Comparison of ENCODE assay signal across 8 cellular contexts in the genomic region with DNA sequence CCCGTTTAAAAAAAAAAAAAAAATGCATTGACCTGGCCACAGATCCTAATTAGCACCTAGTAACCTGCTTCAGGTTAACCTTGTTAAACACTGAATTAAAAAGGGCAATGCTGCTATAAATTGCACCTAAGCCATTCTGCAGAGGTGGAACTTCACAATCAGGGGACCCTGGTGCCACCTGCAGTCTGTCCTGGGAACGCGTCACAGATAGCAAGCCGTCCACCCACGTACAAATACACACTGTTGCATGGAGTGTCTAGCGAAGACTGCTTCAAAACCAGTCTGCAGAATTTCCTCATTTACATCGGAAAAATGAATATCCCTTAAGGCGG.
DNase-seq lines count a peak whose midpoint lies in the region; ATAC-seq and TF ChIP-seq lines count a peak whose summit lies in the region.

No MANE protein-coding gene starts in this region.

- WGBS in mesendoderm (ENCODE audit: extremely low coverage, insufficient coverage, low lambda C conversion rate), result no CpG with 5 or more reads among the region's 8 CpGs
- 0 to 3% methylated on average over 8 of the region's 8 CpGs for WGBS in thyroid gland, 2 donors

- no peaks in the 10 kb centered on the region for H3K79me1 ChIP-seq in mesendoderm (ENCODE audit: low read length)

- H2BK120ac ChIP-seq in mesendoderm (ENCODE audit: low read depth, low read length), result no peak overlapping the region

- peaks cover 35% of the 10 kb centered on the region for H3K4me1 ChIP-seq in ES-I3 (ENCODE audit: insufficient read depth, low read length)
- peaks cover 17% of the 10 kb centered on the region for H3K4me1 ChIP-seq in mesendoderm (ENCODE audit: control insufficient read depth, low read depth, low read length)
- peaks cover 0 to 4% of the 10 kb centered on the region in 2 donors for H3K4me1 ChIP-seq in thyroid gland

- H4K5ac ChIP-seq in mesendoderm (ENCODE audit: low read length), result no peak overlapping the region

- no peak overlapping the region for H3K56ac ChIP-seq in mesendoderm (ENCODE audit: low read length)

- H3K4me2 ChIP-seq in mesendoderm (ENCODE audit: low read length), result peak overlapping the region; percentile 81

- H3K27ac ChIP-seq in RWPE1 (peak overlapping the region; percentile 73), mesendoderm (ENCODE audit: low read depth, low read length) (no peak overlapping the region), thyroid gland (peak overlapping the region; percentile 58 to 74 (median 59))

- H3K4me3 ChIP-seq in mesendoderm (ENCODE audit: low read length), result peak overlapping the region; percentile 37
- peak overlapping the region; percentile 1 to 47 (median 40) for H3K4me3 ChIP-seq in thyroid gland (replicated peaks in 1 of 3)

- H3K9me3 ChIP-seq in ES-I3 (ENCODE audit: control insufficient read depth, insufficient read depth, low read length) (no peaks in the 10 kb centered on the region), thyroid gland (no peaks in the 10 kb centered on the region)

- no peaks in the 10 kb centered on the region for H3K79me2 ChIP-seq in mesendoderm (ENCODE audit: control insufficient read depth, insufficient read depth, low read length)

- H3K23ac ChIP-seq in mesendoderm (ENCODE audit: low read length), result no peak overlapping the region

- POLR2A ChIA-PET in RWPE1 (lab: Yijun Ruan, JAX; ENCODE audit: low non-redundant PET), result no interaction called here

- H2BK15ac ChIP-seq in mesendoderm (replicated peaks; ENCODE audit: low read depth), result no peak overlapping the region

- H3K36me3 ChIP-seq in ES-I3 (ENCODE audit: insufficient read depth, low read length) (no peaks in the 10 kb centered on the region), mesendoderm (ENCODE audit: control insufficient read depth, insufficient read depth, low read length) (no peaks in the 10 kb centered on the region), thyroid gland (no peaks in the 10 kb centered on the region)

- ATAC-seq in GM19467 (IDR thresholded peaks at IDR 0.05; ENCODE audit: unreplicated experiment), result peak; percentile 66
- peak; percentile 78 for ATAC-seq in HG03469 (IDR thresholded peaks at IDR 0.05; ENCODE audit: unreplicated experiment)

- TF ChIP-seq POLR2A in thyroid gland (IDR thresholded peaks at IDR 0.05), result no peak

- H3K18ac ChIP-seq in mesendoderm (ENCODE audit: low read length), result no peak overlapping the region

- no peak overlapping the region for H2AK5ac ChIP-seq in mesendoderm (ENCODE audit: low read length)

- peak; percentile 33; the same call in 1 of the 2 replicates for TF ChIP-seq CTCF in RWPE1 (conservative IDR thresholded peaks at IDR 0.05; ENCODE audit: low read depth)
- peak in 4 of 6 experiments; percentile 23 to 65 (median 58) for TF ChIP-seq CTCF in thyroid gland (IDR thresholded peaks at IDR 0.05)

- intact Hi-C loops in thyroid gland (cut with DNase I), result no loop called here

- H3K27me3 ChIP-seq in mesendoderm (ENCODE audit: insufficient read depth, low read length, poor library complexity) (no peaks in the 10 kb centered on the region), thyroid gland (no peaks in the 10 kb centered on the region)

- CTCF ChIA-PET in RWPE1 (lab: Yijun Ruan, JAX), result no interaction called here

- H4K8ac ChIP-seq in mesendoderm (ENCODE audit: low read depth, low read length), result no peak overlapping the region

- peak; percentile 41 for DNase-seq in RWPE1 (ENCODE audit: low spot score)
- peak; percentile 59 to 65 for DNase-seq in dermis microvascular lymphatic vessel endothelial cell (ENCODE audit: low read depth in 2 of 2)
- DNase-seq in mesendoderm, result no peak
- peak; percentile 68 to 74 for DNase-seq in thyroid gland
- no peak for DNase-seq in iPS-NIHi7 (ENCODE audit: extremely low spot score)

- no peak overlapping the region for H2BK5ac ChIP-seq in mesendoderm (ENCODE audit: low read length)

- H3K9ac ChIP-seq in ES-I3 (ENCODE audit: low read depth, low read length) (peak overlapping the region; percentile 60), mesendoderm (ENCODE audit: low read length) (no peak overlapping the region)

- H3K4ac ChIP-seq in mesendoderm (ENCODE audit: low read depth, low read length), result no peak overlapping the region

Comparison
In these comparisons a context has a peak if more than half of its experiments do, and no peak if none do; other contexts are left out.
1. DNase-seq: peak in RWPE1 (single experiment), dermis microvascular lymphatic vessel endothelial cell (2 of 2) and thyroid gland (2 of 2); none in mesendoderm (single experiment) and iPS-NIHi7 (single experiment).